In the genomic region with DNA sequence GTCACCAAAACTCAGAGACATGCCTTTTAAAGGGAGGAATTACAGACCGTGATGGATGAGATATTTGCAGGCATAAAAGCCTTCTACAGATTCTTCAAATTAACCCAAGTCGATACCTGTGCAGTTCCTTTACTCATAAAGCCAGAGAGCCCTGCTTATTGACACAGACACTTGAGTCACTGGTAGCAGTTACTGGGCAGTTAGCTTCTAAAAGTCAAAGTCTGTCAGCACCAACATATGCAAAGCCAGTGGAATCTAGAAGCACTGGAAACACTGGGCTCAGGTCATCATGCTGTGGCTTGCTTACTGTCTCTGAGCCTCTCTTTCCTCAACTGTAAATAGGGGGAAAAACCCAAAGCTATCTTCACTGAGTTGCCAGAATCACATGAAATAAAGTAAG, we compare ENCODE assay signal across 29 cellular contexts. TPM values are rescaled to one million over a fixed set of nuclear protein-coding genes. Genes with fewer than 3 reads are reported as not detected.
DNase-seq lines count a peak whose midpoint lies in the region; ATAC-seq, FAIRE-seq and TF ChIP-seq lines count a peak whose summit lies in the region.
"Had no signal": no experiment of that assay in that cellular context is flagged by ENCODE, and none has a peak within 500 bp of the region (broad histone marks: within the 10 kb centered on the region; RNA-seq: fewer than 3 reads in every experiment).

No MANE protein-coding gene starts in this region.

- RAD21 ChIA-PET in GM12878 (lab: Charles Lee; ENCODE audit: unreplicated experiment): interaction anchor here (0.9 kb wide), 1 partner anchor 195 kb away, joined by 3 read pairs; no protein-coding TSS in a partner anchor

- TF ChIP-seq POLR2A in GM12878 (IDR thresholded peaks at IDR 0.05; ENCODE audit: low read depth, low read length) (no peak), GM12892 (IDR thresholded peaks at IDR 0.05; ENCODE audit: low read depth, low read length) (no peak)

- peak; percentile 9 for ATAC-seq in activated naive CD8-positive, alpha-beta T cell treated with anti-CD3 and anti-CD28 coated beads, Interleukin-2, amount 50 U/mL, for 24 hours
- ATAC-seq in GM12878 (peak; percentile 17), WTC11 (no peak)
- ATAC-seq: K562, left ventricle myocardium superior, natural killer cell had no signal

- H3K79me2 ChIP-seq in GM12878 (ENCODE audit: control insufficient read depth, insufficient read depth, low read length) (no peaks in the 10 kb centered on the region), keratinocyte (ENCODE audit: control insufficient read depth, insufficient read depth, low read length) (no peaks in the 10 kb centered on the region)

- no peak overlapping the region for H3K4me3 Mint-ChIP-seq in activated naive CD8-positive, alpha-beta T cell treated with anti-CD3 and anti-CD28 coated beads, Interleukin-2, amount 50 U/mL, for 24 hours
- H3K4me3 Mint-ChIP-seq in activated naive CD8-positive, alpha-beta T cell treated with anti-CD3 and anti-CD28 coated beads for 36 hours: no peak overlapping the region
- H3K4me3 Mint-ChIP-seq in chondrocyte (ENCODE audit: unreplicated experiment): no peak overlapping the region
- no peak overlapping the region for H3K4me3 Mint-ChIP-seq in WTC11
- H3K4me3 Mint-ChIP-seq: B cell; natural killer cell; stimulated activated naive CD8-positive, alpha-beta T cell treated with anti-CD3 and anti-CD28 coated beads, Interleukin-15, Interleukin-2, amounts not matched to agents 100 ng/mL and 50 ng/mL, for 24 hours had no signal

- H3K4me3 ChIP-seq in GM12878 (no peak overlapping the region), keratinocyte (ENCODE audit: control insufficient read depth in 2 of 3, extremely low read depth in 1 of 3, insufficient read depth in 2 of 3, low read depth in 1 of 3, low read length in 3 of 3) (no peak overlapping the region)
- H3K4me3 ChIP-seq: K562, MG63, skin epidermis, thoracic aorta had no signal

- H4K20me1 ChIP-seq in GM12878 (ENCODE audit: control insufficient read depth, insufficient read depth) (no peaks in the 10 kb centered on the region), keratinocyte (ENCODE audit: control insufficient read depth, extremely low read depth, insufficient read depth, low read length) (no peaks in the 10 kb centered on the region)

- TF ChIP-seq EP300 in GM12878 (IDR thresholded peaks at IDR 0.05; ENCODE audit: borderline replicate concordance in 1 of 2, control insufficient read depth in 1 of 2, low read depth in 2 of 2, low read length in 2 of 2): no peak

- H3K27ac Mint-ChIP-seq in activated naive CD8-positive, alpha-beta T cell treated with anti-CD3 and anti-CD28 coated beads, Interleukin-2, amount 50 U/mL, for 24 hours: no peak overlapping the region
- no peak overlapping the region for H3K27ac Mint-ChIP-seq in activated naive CD8-positive, alpha-beta T cell treated with anti-CD3 and anti-CD28 coated beads for 36 hours
- H3K27ac Mint-ChIP-seq in chondrocyte (ENCODE audit: unreplicated experiment) (no peak overlapping the region), WTC11 (no peak overlapping the region)
- H3K27ac Mint-ChIP-seq: B cell; natural killer cell; stimulated activated naive CD8-positive, alpha-beta T cell treated with anti-CD3 and anti-CD28 coated beads, Interleukin-15, Interleukin-2, amounts not matched to agents 100 ng/mL and 50 ng/mL, for 24 hours had no signal

- H3K9ac ChIP-seq in GM12878 (ENCODE audit: control insufficient read depth, insufficient read depth, low read length): no peak overlapping the region
- no peak overlapping the region for H3K9ac ChIP-seq in keratinocyte (ENCODE audit: control insufficient read depth, extremely low read depth, insufficient read depth, low read length)

- intact Hi-C loops in GM12878 (cut with micrococcal nuclease; ENCODE audit: unreplicated experiment): no loop called here
- intact Hi-C loops in head of caudate nucleus (cut with DNase I): no loop called here

- H3K4me2 ChIP-seq in GM12878 (ENCODE audit: control insufficient read depth, insufficient read depth) (peak overlapping the region; percentile 15), keratinocyte (ENCODE audit: control insufficient read depth, extremely low read depth, insufficient read depth, low read depth, low read length) (no peak overlapping the region)

- H3K9me3 ChIP-seq in GM12878 (replicated peaks; ENCODE audit: control insufficient read depth, insufficient read depth, low read length) (no peaks in the 10 kb centered on the region), keratinocyte (ENCODE audit: control insufficient read depth, low read depth, low read length) (no peaks in the 10 kb centered on the region)
- H3K9me3 ChIP-seq: MG63, thoracic aorta had no signal

- no peak for DNase-seq in activated naive CD8-positive, alpha-beta T cell treated with anti-CD3 and anti-CD28 coated beads, Interleukin-2, amount 50 U/mL, for 24 hours
- no peak for DNase-seq in activated naive CD8-positive, alpha-beta T cell treated with anti-CD3 and anti-CD28 coated beads for 36 hours
- no peak for DNase-seq in GM12878 (ENCODE audit: low read depth, low spot score)
- DNase-seq in keratinocyte (ENCODE audit: low read depth, low spot score): no peak
- DNase-seq in chondrocyte (ENCODE audit: low spot score): no peak
- no peak for DNase-seq in GM12892 (ENCODE audit: insufficient read length)
- DNase-seq in head of caudate nucleus: no peak
- DNase-seq in WTC11 (ENCODE audit: low spot score): no peak
- DNase-seq: activated CD4-positive, alpha-beta T cell treated with anti-CD3 and anti-CD28 coated beads for 48 hours; activated naive CD4-positive, alpha-beta T cell treated with Interleukin-2 at 50 U/mL for 16 hours; activated T-cell treated with anti-CD3 and anti-CD28 coated beads, Interleukin-2, amount 50 U/mL, for 48 hours; amniotic stem cell; GF-D8; HCEC 1CT; left ventricle myocardium superior; MG63; midbrain; natural killer cell; NCI-H446 treated with DMSO at 0.1 percent for 48 hours; retina; SIG-M5 had no signal

- WGBS in GM12878 (ENCODE audit: insufficient coverage, insufficient replicate concordance, low lambda C conversion rate, missing lambda C conversion rate): 48% methylated on average over 2 of the region's 2 CpGs

- TF ChIP-seq CTCF in GM12878 (IDR thresholded peaks at IDR 0.05 in 2 of 3, conservative IDR thresholded peaks at IDR 0.05 in 1 of 3; ENCODE audit: control insufficient read depth in 2 of 3, extremely low read depth in 1 of 3, insufficient read depth in 1 of 3, low read depth in 3 of 3, low read length in 3 of 3) (no peak), keratinocyte (optimal IDR thresholded peaks at IDR 0.05 in 1 of 3, IDR thresholded peaks at IDR 0.05 in 1 of 3, conservative IDR thresholded peaks at IDR 0.05 in 1 of 3; ENCODE audit: extremely low read depth in 1 of 3, insufficient read depth in 2 of 3, low read length in 3 of 3) (no peak), chondrocyte (IDR thresholded peaks at IDR 0.05) (no peak), WTC11 (IDR thresholded peaks at IDR 0.05) (no peak)

- H3K36me3 ChIP-seq in GM12878 (ENCODE audit: control insufficient read depth in 2 of 2, insufficient read depth in 2 of 2, low read length in 1 of 2): no peaks in the 10 kb centered on the region
- H3K36me3 ChIP-seq in keratinocyte (ENCODE audit: control insufficient read depth in 2 of 2, extremely low read depth in 1 of 2, insufficient read depth in 2 of 2, low read length in 2 of 2): no peaks in the 10 kb centered on the region
- H3K36me3 ChIP-seq: MG63, thoracic aorta had no signal

- TF ChIP-seq RAD21 in GM12878 (IDR thresholded peaks at IDR 0.05; ENCODE audit: insufficient read depth, low read depth, low read length): no peak

- H3K4me1 Mint-ChIP-seq in activated naive CD8-positive, alpha-beta T cell treated with anti-CD3 and anti-CD28 coated beads, Interleukin-2, amount 50 U/mL, for 24 hours: peaks cover 35% of the 10 kb centered on the region
- peaks cover 15% of the 10 kb centered on the region for H3K4me1 Mint-ChIP-seq in activated naive CD8-positive, alpha-beta T cell treated with anti-CD3 and anti-CD28 coated beads for 36 hours
- H3K4me1 Mint-ChIP-seq in chondrocyte (ENCODE audit: low read depth) (peaks cover 23% of the 10 kb centered on the region), WTC11 (0 out of 2 replicates have a peak, but pooled peaks cover 3% of the 10 kb centered on the region)
- H3K4me1 Mint-ChIP-seq: B cell, natural killer cell had no signal

- CTCF ChIA-PET in GM12878 (lab: Yijun Ruan, JAX) (no interaction called here), WTC11 (lab: Charles Lee) (no interaction called here)

- SMC1A ChIA-PET in GM12878 (lab: Charles Lee; ENCODE audit: uncharacterized antibody, unreplicated experiment): no interaction called here

- dilution Hi-C loops in keratinocyte (cut with MboI; ENCODE audit: extremely low pct_ligation_motif_present, low sequenced_read_pairs): no loop called here

- H2AFZ ChIP-seq in GM12878 (ENCODE audit: control insufficient read depth, low read depth, low read length) (no peak overlapping the region; the same call in 1 of the 2 replicates), keratinocyte (ENCODE audit: control insufficient read depth, low read length) (no peak overlapping the region)

- H3K9me1 ChIP-seq in keratinocyte (ENCODE audit: control insufficient read depth, extremely low read depth, insufficient read depth, low read length): no peaks in the 10 kb centered on the region

- no peaks in the 10 kb centered on the region for H3K36me3 Mint-ChIP-seq in activated naive CD8-positive, alpha-beta T cell treated with anti-CD3 and anti-CD28 coated beads, Interleukin-2, amount 50 U/mL, for 24 hours (ENCODE audit: low read depth)
- H3K36me3 Mint-ChIP-seq in activated naive CD8-positive, alpha-beta T cell treated with anti-CD3 and anti-CD28 coated beads for 36 hours: no peaks in the 10 kb centered on the region
- H3K36me3 Mint-ChIP-seq in chondrocyte (ENCODE audit: low read depth): no peaks in the 10 kb centered on the region
- no peaks in the 10 kb centered on the region for H3K36me3 Mint-ChIP-seq in WTC11
- H3K36me3 Mint-ChIP-seq: natural killer cell had no signal

- POLR2A ChIA-PET in GM12878 (lab: Charles Lee) (interaction anchor here (0.7 kb wide), 1 partner anchor 15 kb away, joined by 3 read pairs; no protein-coding TSS in a partner anchor), WTC11 (lab: Charles Lee) (no interaction called here)

- H3K4me1 ChIP-seq in GM12878 (ENCODE audit: control insufficient read depth, insufficient read depth, low read length) (peaks cover 7% of the 10 kb centered on the region; the same call in 1 of the 2 replicates), keratinocyte (ENCODE audit: control insufficient read depth, extremely low read depth, insufficient read depth, low read length) (no peaks in the 10 kb centered on the region)

- in situ Hi-C loops in GM12878 (cut with MboI): no loop called here

- H3K27me3 ChIP-seq in GM12878 (replicated peaks in 1 of 2; ENCODE audit: control insufficient read depth in 2 of 2, insufficient read depth in 2 of 2, low read length in 1 of 2) (no peaks in the 10 kb centered on the region), keratinocyte (ENCODE audit: control insufficient read depth, extremely low read depth, insufficient read depth, low read length) (peaks cover 33% of the 10 kb centered on the region)
- H3K27me3 ChIP-seq: MG63 had no signal

- H3K9me3 Mint-ChIP-seq in activated naive CD8-positive, alpha-beta T cell treated with anti-CD3 and anti-CD28 coated beads, Interleukin-2, amount 50 U/mL, for 24 hours: no peaks in the 10 kb centered on the region
- no peaks in the 10 kb centered on the region for H3K9me3 Mint-ChIP-seq in activated naive CD8-positive, alpha-beta T cell treated with anti-CD3 and anti-CD28 coated beads for 36 hours
- no peaks in the 10 kb centered on the region for H3K9me3 Mint-ChIP-seq in chondrocyte (ENCODE audit: low read depth)
- 0 out of 2 replicates have a peak, but pooled peaks cover 4% of the 10 kb centered on the region for H3K9me3 Mint-ChIP-seq in WTC11
- H3K9me3 Mint-ChIP-seq: natural killer cell; stimulated activated naive CD8-positive, alpha-beta T cell treated with anti-CD3 and anti-CD28 coated beads, Interleukin-15, Interleukin-2, amounts not matched to agents 100 ng/mL and 50 ng/mL, for 24 hours had no signal

- FAIRE-seq in GM12878 (lab: Jason Lieb, UNC) (peak; percentile 66), keratinocyte (lab: Jason Lieb, UNC) (peak; percentile 60), GM12892 (lab: Jason Lieb, UNC) (no peak)
- FAIRE-seq: GM18507, K562, RCC 7860 had no signal

- no peak overlapping the region for H3K27ac ChIP-seq in GM12878 (ENCODE audit: control insufficient read depth, insufficient read depth)
- no peak overlapping the region for H3K27ac ChIP-seq in keratinocyte (ENCODE audit: control insufficient read depth, insufficient read depth, low read length)
- H3K27ac ChIP-seq: thoracic aorta, VCaP had no signal

- H3K27me3 Mint-ChIP-seq in activated naive CD8-positive, alpha-beta T cell treated with anti-CD3 and anti-CD28 coated beads, Interleukin-2, amount 50 U/mL, for 24 hours: peaks cover 4% of the 10 kb centered on the region
- H3K27me3 Mint-ChIP-seq in activated naive CD8-positive, alpha-beta T cell treated with anti-CD3 and anti-CD28 coated beads for 36 hours: no peaks in the 10 kb centered on the region
- H3K27me3 Mint-ChIP-seq in chondrocyte (ENCODE audit: low read depth): no peaks in the 10 kb centered on the region
- no peaks in the 10 kb centered on the region for H3K27me3 Mint-ChIP-seq in WTC11 (ENCODE audit: low read depth)

- BruUV-seq in GM12878 (replicated peaks; lab: Mats Ljungman, UMichigan): no TSS peak

RNA-seq across cellular contexts. Expression of gene LRCH1, which starts 25.7 kb away (rescaled TPM):
- 10 to 100 TPM; 16.9 to 18.1 TPM for total RNA-seq in activated naive CD8-positive, alpha-beta T cell treated with anti-CD3 and anti-CD28 coated beads for 36 hours
- 234 and 245 TPM in 2 replicates for total RNA-seq in GM12878 (2013; cell fraction: nucleolus; rRNA removed)
- total RNA-seq in GM12878 (2014; rRNA removed) (13.2 and 13.8 TPM in 2 replicates), GM12878 (2014; rRNA removed; fragmentation: Illumina TruSeq; extraction: Trizol) (16.8 and 17.5 TPM in 2 replicates), GM12878 (2021) (23.3 and 24.0 TPM in 2 replicates), chondrocyte (14.0 to 14.4 TPM (median 14.1 TPM) in 3 replicates), WTC11 (2021) (9.2 to 11.8 TPM (median 9.7 TPM) in 3 replicates)
- polyA plus RNA-seq in GM12878 (2011; ENCODE audit: low read depth): 11.3 TPM
- polyA plus RNA-seq in GM12878 (2011; rRNA removed) (48.9 and 51.6 TPM in 2 replicates), GM12878 (2014; fragmentation: Illumina TruSeq; extraction: Trizol) (20.0 and 23.4 TPM in 2 replicates), GM12878 (2014; fragmentation: Nextera tagmentation; extraction: Ambion mirVana) (1 to 10 TPM; 5.3 to 5.4 TPM), GM12878 (2014; rRNA removed) (13.8 and 15.6 TPM in 2 replicates), GM12878 (2016; fragmentation: Nextera tagmentation; extraction: Ambion mirVana) (1 to 10 TPM; 7.9 to 9.2 TPM), keratinocyte (9.6 to 16.2 TPM (median 11.1 TPM) in 3 replicates)
- polyA plus RNA-seq in GM12878 (2011; cell fraction: cytosol; rRNA removed): 21.1 and 23.9 TPM in 2 replicates
- 43.0 and 54.0 TPM in 2 replicates for polyA plus RNA-seq in GM12878 (2011; cell fraction: nucleus; rRNA removed)
- polyA plus RNA-seq in GM12878 (2012): 16.7 and 24.5 TPM in 2 replicates
- 76.0 and 94.2 TPM in 2 replicates for polyA minus RNA-seq in GM12878 (2011; rRNA and poly(A)+ RNA removed)
- polyA minus RNA-seq in GM12878 (2011; cell fraction: cytosol; rRNA and poly(A)+ RNA removed): 19.8 and 21.5 TPM in 2 replicates
- polyA minus RNA-seq in GM12878 (2011; cell fraction: nucleus; rRNA and poly(A)+ RNA removed): 103 and 119 TPM in 2 replicates
- polyA plus RNA-seq in keratinocyte (2011; ENCODE audit: low read depth): 15.5 TPM
- 8.0 and 11.4 TPM in 2 replicates for polyA plus RNA-seq in keratinocyte (2011; cell fraction: cytosol; rRNA removed)
- polyA plus RNA-seq in keratinocyte (2011; cell fraction: nucleus; rRNA removed): 13.5 and 16.0 TPM in 2 replicates
- 8.5 and 8.9 TPM in 2 replicates for polyA plus RNA-seq in keratinocyte (2012; ENCODE audit: low replicate concordance)
- polyA minus RNA-seq in keratinocyte: 9.3 to 24.7 TPM (median 12.1 TPM) in 3 replicates
- polyA minus RNA-seq in keratinocyte (2011; cell fraction: cytosol; rRNA and poly(A)+ RNA removed): 9.8 TPM
- 19.8 and 36.8 TPM in 2 replicates for polyA minus RNA-seq in keratinocyte (2011; cell fraction: nucleus; rRNA and poly(A)+ RNA removed)
- 27.9 TPM for polyA plus RNA-seq in GM12892 (2012; ENCODE audit: missing spikeins)
